1 cellular context compared by ENCODE assay signal in the genomic region with DNA sequence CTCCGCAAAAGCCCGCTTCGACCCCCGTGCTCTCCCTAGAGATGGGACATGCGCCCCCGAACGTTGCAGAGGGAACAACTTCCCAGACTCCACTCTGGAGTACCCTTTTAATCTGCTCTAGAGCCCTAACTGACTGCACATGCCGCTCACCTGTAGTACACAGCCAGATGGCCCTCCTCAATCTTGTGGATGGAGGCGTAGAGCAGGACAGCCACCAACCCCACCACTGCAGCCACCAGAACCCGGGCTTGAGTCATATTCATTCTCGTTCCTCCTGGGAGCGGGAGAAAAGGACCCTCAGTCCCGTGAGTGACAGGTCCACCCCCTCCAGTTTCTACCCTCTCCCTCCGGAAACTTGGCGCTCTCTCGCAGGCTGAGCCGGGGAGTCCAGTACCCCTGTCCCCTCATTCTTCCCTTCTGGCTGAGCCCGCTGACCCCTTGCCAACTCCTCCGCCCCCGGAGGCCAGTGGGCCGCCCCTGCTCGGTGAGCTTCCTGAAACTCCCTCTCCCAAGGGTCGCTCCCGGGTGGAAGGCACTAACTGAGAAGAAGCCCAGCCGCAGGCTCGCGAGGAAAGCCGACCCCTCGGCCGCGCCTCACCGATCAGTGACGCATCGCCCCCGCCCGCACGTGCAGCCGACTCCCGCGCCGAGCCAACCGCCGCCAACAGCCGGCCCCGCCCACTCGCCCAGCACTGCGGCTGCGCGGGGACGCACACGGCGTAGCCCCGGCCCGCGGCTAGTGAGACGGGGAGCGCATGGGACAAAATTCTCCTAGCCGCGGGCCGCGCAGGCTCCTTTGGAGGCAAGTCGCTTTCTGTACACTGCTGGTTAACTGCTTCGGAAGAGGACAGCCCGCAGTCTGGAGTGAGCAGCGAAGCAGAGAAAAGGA.
TF ChIP-seq lines count a peak whose summit lies in the region.

A gene (minus strand): TSS at position 666 of the 889 bp plus-strand sequence. CDS start 403 bp downstream, at position 263.

TF ChIP-seq in HepG2, 621 proteins besides CTCF, POLR2A, EP300 and RAD21 (continued from another document and continues in another):
- TF ChIP-seq, protein P1, sequence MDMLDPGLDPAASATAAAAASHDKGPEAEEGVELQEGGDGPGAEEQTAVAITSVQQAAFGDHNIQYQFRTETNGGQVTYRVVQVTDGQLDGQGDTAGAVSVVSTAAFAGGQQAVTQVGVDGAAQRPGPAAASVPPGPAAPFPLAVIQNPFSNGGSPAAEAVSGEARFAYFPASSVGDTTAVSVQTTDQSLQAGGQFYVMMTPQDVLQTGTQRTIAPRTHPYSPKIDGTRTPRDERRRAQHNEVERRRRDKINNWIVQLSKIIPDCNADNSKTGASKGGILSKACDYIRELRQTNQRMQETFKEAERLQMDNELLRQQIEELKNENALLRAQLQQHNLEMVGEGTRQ (IDR thresholded peaks at IDR 0.05; ENCODE audit: low read depth, low read length), result no peak
- TF ChIP-seq, protein P1 (CRISPR knock-in tag; IDR thresholded peaks at IDR 0.05; ENCODE audit: borderline replicate concordance), result no peak
- TF ChIP-seq ZNF570 (CRISPR knock-in tag; IDR thresholded peaks at IDR 0.05; ENCODE audit: borderline replicate concordance) (no peak), YY1 (IDR thresholded peaks at IDR 0.05; ENCODE audit: insufficient read depth, insufficient replicate concordance, low read depth, low read length) (peak; percentile 71), MTF1 (CRISPR knock-in tag; IDR thresholded peaks at IDR 0.05) (peak; percentile 85; the same call in 1 of the 2 replicates), TCF12 (IDR thresholded peaks at IDR 0.05) (no peak), TCF12 (CRISPR knock-in tag; IDR thresholded peaks at IDR 0.05) (0 out of 2 replicates have a peak, but pooled peaks have one; percentile 48), AGO2 (optimal IDR thresholded peaks at IDR 0.05; ENCODE audit: low read depth, low read length) (peak; percentile 61), ZNF556 (CRISPR knock-in tag; IDR thresholded peaks at IDR 0.05; ENCODE audit: borderline replicate concordance) (peak; percentile 96), ZNF629 (CRISPR knock-in tag; conservative IDR thresholded peaks at IDR 0.05) (peak; percentile 39; the same call in 1 of the 2 replicates), SAFB2 (CRISPR knock-in tag; IDR thresholded peaks at IDR 0.05; ENCODE audit: borderline replicate concordance, low read depth) (peak; percentile 80; the same call in 1 of the 2 replicates), ZNF589 (CRISPR knock-in tag; conservative IDR thresholded peaks at IDR 0.05) (peak; percentile 95), ZMYM3 (CRISPR knock-in tag; IDR thresholded peaks at IDR 0.05) (no peak), ZNF749 (CRISPR knock-in tag; IDR thresholded peaks at IDR 0.05; ENCODE audit: borderline replicate concordance) (peak; percentile 81; the same call in 1 of the 2 replicates), SOX6 (IDR thresholded peaks at IDR 0.05) (no peak), SOX6 (CRISPR knock-in tag; IDR thresholded peaks at IDR 0.05) (no peak), ZSCAN29 (CRISPR knock-in tag; conservative IDR thresholded peaks at IDR 0.05) (peak; percentile 91; the same call in 1 of the 2 replicates), EED (CRISPR knock-in tag; IDR thresholded peaks at IDR 0.05) (no peak), THYN1 (CRISPR knock-in tag; IDR thresholded peaks at IDR 0.05; ENCODE audit: borderline replicate concordance, low read depth) (no peak), ELF3 (CRISPR knock-in tag; IDR thresholded peaks at IDR 0.05) (peak; percentile 69)
- TF ChIP-seq, protein P2, sequence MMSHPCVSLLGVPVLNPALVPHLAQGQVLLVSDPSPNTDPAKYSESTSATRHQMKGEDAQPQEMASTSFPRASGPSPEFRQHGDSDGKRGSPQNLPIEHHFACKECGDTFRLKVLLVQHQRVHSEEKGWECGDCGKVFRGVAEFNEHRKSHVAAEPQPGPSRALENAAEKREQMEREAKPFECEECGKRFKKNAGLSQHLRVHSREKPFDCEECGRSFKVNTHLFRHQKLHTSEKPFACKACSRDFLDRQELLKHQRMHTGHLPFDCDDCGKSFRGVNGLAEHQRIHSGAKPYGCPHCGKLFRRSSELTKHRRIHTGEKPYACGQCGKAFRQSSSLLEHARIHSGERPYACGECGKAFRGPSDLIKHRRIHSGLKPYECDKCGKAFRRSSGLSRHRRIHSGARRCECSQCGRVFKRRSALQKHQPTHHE (CRISPR knock-in tag; IDR thresholded peaks at IDR 0.05; ENCODE audit: borderline replicate concordance), result no peak
- TF ChIP-seq, protein P3, sequence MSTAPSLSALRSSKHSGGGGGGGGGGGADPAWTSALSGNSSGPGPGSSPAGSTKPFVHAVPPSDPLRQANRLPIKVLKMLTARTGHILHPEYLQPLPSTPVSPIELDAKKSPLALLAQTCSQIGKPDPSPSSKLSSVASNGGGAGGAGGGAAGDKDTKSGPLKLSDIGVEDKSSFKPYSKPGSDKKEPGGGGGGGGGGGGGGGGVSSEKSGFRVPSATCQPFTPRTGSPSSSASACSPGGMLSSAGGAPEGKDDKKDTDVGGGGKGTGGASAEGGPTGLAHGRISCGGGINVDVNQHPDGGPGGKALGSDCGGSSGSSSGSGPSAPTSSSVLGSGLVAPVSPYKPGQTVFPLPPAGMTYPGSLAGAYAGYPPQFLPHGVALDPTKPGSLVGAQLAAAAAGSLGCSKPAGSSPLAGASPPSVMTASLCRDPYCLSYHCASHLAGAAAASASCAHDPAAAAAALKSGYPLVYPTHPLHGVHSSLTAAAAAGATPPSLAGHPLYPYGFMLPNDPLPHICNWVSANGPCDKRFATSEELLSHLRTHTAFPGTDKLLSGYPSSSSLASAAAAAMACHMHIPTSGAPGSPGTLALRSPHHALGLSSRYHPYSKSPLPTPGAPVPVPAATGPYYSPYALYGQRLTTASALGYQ (CRISPR knock-in tag; IDR thresholded peaks at IDR 0.05), result peak; percentile 61; the same call in 1 of the 2 replicates
- TF ChIP-seq, protein P4, sequence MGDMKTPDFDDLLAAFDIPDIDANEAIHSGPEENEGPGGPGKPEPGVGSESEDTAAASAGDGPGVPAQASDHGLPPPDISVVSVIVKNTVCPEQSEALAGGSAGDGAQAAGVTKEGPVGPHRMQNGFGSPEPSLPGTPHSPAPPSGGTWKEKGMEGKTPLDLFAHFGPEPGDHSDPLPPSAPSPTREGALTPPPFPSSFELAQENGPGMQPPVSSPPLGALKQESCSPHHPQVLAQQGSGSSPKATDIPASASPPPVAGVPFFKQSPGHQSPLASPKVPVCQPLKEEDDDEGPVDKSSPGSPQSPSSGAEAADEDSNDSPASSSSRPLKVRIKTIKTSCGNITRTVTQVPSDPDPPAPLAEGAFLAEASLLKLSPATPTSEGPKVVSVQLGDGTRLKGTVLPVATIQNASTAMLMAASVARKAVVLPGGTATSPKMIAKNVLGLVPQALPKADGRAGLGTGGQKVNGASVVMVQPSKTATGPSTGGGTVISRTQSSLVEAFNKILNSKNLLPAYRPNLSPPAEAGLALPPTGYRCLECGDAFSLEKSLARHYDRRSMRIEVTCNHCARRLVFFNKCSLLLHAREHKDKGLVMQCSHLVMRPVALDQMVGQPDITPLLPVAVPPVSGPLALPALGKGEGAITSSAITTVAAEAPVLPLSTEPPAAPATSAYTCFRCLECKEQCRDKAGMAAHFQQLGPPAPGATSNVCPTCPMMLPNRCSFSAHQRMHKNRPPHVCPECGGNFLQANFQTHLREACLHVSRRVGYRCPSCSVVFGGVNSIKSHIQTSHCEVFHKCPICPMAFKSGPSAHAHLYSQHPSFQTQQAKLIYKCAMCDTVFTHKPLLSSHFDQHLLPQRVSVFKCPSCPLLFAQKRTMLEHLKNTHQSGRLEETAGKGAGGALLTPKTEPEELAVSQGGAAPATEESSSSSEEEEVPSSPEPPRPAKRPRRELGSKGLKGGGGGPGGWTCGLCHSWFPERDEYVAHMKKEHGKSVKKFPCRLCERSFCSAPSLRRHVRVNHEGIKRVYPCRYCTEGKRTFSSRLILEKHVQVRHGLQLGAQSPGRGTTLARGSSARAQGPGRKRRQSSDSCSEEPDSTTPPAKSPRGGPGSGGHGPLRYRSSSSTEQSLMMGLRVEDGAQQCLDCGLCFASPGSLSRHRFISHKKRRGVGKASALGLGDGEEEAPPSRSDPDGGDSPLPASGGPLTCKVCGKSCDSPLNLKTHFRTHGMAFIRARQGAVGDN (CRISPR knock-in tag; IDR thresholded peaks at IDR 0.05), result peak; percentile 99
- TF ChIP-seq, protein P5, sequence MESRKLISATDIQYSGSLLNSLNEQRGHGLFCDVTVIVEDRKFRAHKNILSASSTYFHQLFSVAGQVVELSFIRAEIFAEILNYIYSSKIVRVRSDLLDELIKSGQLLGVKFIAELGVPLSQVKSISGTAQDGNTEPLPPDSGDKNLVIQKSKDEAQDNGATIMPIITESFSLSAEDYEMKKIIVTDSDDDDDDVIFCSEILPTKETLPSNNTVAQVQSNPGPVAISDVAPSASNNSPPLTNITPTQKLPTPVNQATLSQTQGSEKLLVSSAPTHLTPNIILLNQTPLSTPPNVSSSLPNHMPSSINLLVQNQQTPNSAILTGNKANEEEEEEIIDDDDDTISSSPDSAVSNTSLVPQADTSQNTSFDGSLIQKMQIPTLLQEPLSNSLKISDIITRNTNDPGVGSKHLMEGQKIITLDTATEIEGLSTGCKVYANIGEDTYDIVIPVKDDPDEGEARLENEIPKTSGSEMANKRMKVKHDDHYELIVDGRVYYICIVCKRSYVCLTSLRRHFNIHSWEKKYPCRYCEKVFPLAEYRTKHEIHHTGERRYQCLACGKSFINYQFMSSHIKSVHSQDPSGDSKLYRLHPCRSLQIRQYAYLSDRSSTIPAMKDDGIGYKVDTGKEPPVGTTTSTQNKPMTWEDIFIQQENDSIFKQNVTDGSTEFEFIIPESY (CRISPR knock-in tag; IDR thresholded peaks at IDR 0.05), result no peak
- TF ChIP-seq, protein P6, sequence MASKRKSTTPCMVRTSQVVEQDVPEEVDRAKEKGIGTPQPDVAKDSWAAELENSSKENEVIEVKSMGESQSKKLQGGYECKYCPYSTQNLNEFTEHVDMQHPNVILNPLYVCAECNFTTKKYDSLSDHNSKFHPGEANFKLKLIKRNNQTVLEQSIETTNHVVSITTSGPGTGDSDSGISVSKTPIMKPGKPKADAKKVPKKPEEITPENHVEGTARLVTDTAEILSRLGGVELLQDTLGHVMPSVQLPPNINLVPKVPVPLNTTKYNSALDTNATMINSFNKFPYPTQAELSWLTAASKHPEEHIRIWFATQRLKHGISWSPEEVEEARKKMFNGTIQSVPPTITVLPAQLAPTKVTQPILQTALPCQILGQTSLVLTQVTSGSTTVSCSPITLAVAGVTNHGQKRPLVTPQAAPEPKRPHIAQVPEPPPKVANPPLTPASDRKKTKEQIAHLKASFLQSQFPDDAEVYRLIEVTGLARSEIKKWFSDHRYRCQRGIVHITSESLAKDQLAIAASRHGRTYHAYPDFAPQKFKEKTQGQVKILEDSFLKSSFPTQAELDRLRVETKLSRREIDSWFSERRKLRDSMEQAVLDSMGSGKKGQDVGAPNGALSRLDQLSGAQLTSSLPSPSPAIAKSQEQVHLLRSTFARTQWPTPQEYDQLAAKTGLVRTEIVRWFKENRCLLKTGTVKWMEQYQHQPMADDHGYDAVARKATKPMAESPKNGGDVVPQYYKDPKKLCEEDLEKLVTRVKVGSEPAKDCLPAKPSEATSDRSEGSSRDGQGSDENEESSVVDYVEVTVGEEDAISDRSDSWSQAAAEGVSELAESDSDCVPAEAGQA (IDR thresholded peaks at IDR 0.05; ENCODE audit: low read depth), result peak; percentile 44; the same call in 1 of the 2 replicates
- TF ChIP-seq, protein P6 (CRISPR knock-in tag; IDR thresholded peaks at IDR 0.05; ENCODE audit: borderline replicate concordance), result peak; percentile 76; the same call in 1 of the 2 replicates
